ENCODE assay signal across 8 cellular contexts in the genomic region with DNA sequence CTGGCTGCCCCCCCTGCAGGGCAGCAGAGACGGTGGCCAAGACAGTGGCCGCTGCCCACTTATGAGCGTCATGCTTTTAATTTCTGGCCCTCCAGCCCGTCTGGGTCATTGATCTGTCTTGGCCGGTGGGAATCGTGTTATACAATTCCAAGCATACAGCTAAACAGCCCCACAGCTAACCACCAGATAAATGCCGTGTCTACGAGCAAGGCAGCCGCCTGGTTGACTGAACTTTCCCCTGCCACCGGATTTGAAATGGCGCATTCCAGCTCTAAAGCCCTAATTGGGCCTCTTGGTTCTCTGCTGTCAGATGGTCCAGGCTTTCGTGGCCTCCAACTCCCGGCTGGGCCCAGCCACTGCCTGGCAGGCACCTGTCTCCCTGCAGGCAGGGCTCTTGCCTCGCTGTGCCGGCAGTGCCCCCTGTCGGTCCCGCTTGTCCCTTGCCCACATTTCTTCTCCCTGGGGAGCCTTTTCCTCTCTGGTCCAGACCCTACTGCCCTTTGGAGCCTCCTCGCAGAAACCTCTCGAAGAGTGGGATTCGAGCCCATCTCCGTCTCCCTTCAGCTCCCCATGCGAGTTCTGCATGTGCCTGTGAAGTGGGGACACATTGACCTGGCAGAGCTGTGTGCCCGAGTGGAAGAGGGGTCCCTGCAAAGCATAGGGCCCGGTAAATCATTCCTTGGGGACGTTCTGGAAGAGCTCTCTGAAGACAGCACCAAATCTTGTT. TPM values are rescaled to one million over a fixed set of nuclear protein-coding genes. Genes with fewer than 3 reads are reported as not detected.
DNase-seq lines count a peak whose midpoint lies in the region; ATAC-seq and TF ChIP-seq lines count a peak whose summit lies in the region.

No MANE protein-coding gene starts in this region.

- no peaks in the 10 kb centered on the region for H3K4me1 ChIP-seq in osteoblast (ENCODE audit: insufficient read depth, low read length)

- H3K4me2 ChIP-seq in osteoblast (ENCODE audit: insufficient read depth, low read length): no peak overlapping the region

- no peaks in the 10 kb centered on the region for H4K20me1 ChIP-seq in osteoblast (ENCODE audit: insufficient read depth, low read length)

- peak; percentile 25 for DNase-seq in activated gamma-delta T cell (lab: John Stamatoyannopoulos, UW)
- DNase-seq in activated gamma-delta T cell treated with Interleukin-2 at 50 U/mL for 16 hours: no peak
- peak; percentile 20 for DNase-seq in MV-4-11 (lab: John Stamatoyannopoulos, UW)
- peak in 3 of 5 experiments; percentile 8 to 33 (median 12) for DNase-seq in T-helper 2 cell
- peak; percentile 40 to 92 (median 78) for DNase-seq in dorsolateral prefrontal cortex
- peak; percentile 81 for DNase-seq in osteoblast (ENCODE audit: insufficient read length, low spot score, missing footprints)
- no peak for DNase-seq in GF-D8 (lab: John Stamatoyannopoulos, UW)

- H2AFZ ChIP-seq in osteoblast (ENCODE audit: low read length): no peak overlapping the region

- no peaks in the 10 kb centered on the region for H3K79me2 ChIP-seq in osteoblast (ENCODE audit: insufficient read depth, low read length)

- H3K4me3 ChIP-seq in dorsolateral prefrontal cortex (no peak overlapping the region), osteoblast (ENCODE audit: insufficient read depth, low read length) (no peak overlapping the region)

- H3K27ac ChIP-seq in dorsolateral prefrontal cortex: peak overlapping the region in 45 of 59 donors; percentile 5 to 96 (median 64)
- no peak overlapping the region for H3K27ac ChIP-seq in osteoblast (ENCODE audit: low read depth, low read length)

- H3K27me3 ChIP-seq in dorsolateral prefrontal cortex: peaks cover 0 to 88% (median 35%) of the 10 kb centered on the region in 45 donors
- H3K27me3 ChIP-seq in osteoblast (ENCODE audit: insufficient read depth, low read length): peaks cover 50% of the 10 kb centered on the region

- no peaks in the 10 kb centered on the region for H3K9me3 ChIP-seq in osteoblast (ENCODE audit: low read depth, low read length)

- peak; percentile 35 to 79 (median 64) for TF ChIP-seq CTCF in dorsolateral prefrontal cortex (IDR thresholded peaks at IDR 0.05 in 54 of 56, conservative IDR thresholded peaks at IDR 0.05 in 2 of 56; ENCODE audit: low read depth in 1 of 56, partially characterized antibody in 56 of 56)
- peak; percentile 45 for TF ChIP-seq CTCF in osteoblast (IDR thresholded peaks at IDR 0.05; ENCODE audit: extremely low read depth, low read depth, low read length)

- no peak for ATAC-seq in HG02870 (IDR thresholded peaks at IDR 0.05; ENCODE audit: unreplicated experiment)

- intact Hi-C loops in dorsolateral prefrontal cortex (cut with DNase I): loop anchor here in 1 of 2 donors (5.0 kb wide), 1 partner anchor 150 kb away; no protein-coding TSS in a partner anchor

- H3K36me3 ChIP-seq in osteoblast (ENCODE audit: insufficient read depth, low read length): no peaks in the 10 kb centered on the region

RNA-seq across cellular contexts. Expression of a gene that starts 1.8 kb away (rescaled TPM):
- total RNA-seq in dorsolateral prefrontal cortex (100 to 1,000 TPM in 113 of 120 experiments, 10 to 100 TPM in 7; 51.1 to 231 (median 154) TPM), osteoblast (not detected in 2 replicates)

Comparison
In these comparisons a context has a peak if more than half of its experiments do, and no peak if none do; other contexts are left out.
1. DNase-seq: peak in activated gamma-delta T cell (single experiment), MV-4-11 (single experiment), T-helper 2 cell (3 of 5), dorsolateral prefrontal cortex (10 of 10) and osteoblast (single experiment); none in activated gamma-delta T cell treated with Interleukin-2 at 50 U/mL for 16 hours (single experiment) and GF-D8 (single experiment).
2. RNA of a gene that starts 1.8 kb away (total RNA-seq): 51.1 to 231 TPM in dorsolateral prefrontal cortex; not detected in osteoblast; every median in the first group is over 10 times any median in the second.